34 cellular contexts compared by ENCODE assay signal in genomic region chr2:221704442-221704841, GRCh38.
"Had no signal": no experiment of that assay in that cellular context is flagged by ENCODE, and none has a peak within 500 bp of the region (broad histone marks: within the 10 kb centered on the region; RNA-seq: fewer than 3 reads in every experiment).

No MANE protein-coding gene starts in this region.

- H3K27me3 ChIP-seq: MG63 had no signal

- H3K36me3 ChIP-seq: MG63 had no signal

- DNase-seq: Kasumi-1, MG63, MM.1S, MV-4-11, NCI-H1048, NCI-H1092, NCI-H1092 treated with DMSO at 0.1 percent for 48 hours, NCI-H1105, NCI-H1105 treated with DMSO at 0.1 percent for 48 hours, NCI-H1417, NCI-H1417 treated with DMSO at 0.1 percent for 48 hours, NCI-H1436, NCI-H1436 treated with DMSO at 0.1 percent for 48 hours, NCI-H146, NCI-H1694, NCI-H1694 treated with DMSO at 0.1 percent for 48 hours, NCI-H187, NCI-H187 treated with DMSO at 0.1 percent for 48 hours, NCI-H1930, NCI-H2029, NCI-H2029 treated with DMSO at 0.1 percent for 48 hours, NCI-H2081, NCI-H2081 treated with DMSO at 0.1 percent for 48 hours, NCI-H2107, NCI-H2171, NCI-H2171 treated with DMSO at 0.1 percent for 48 hours, NCI-H2227 treated with DMSO at 0.1 percent for 48 hours, NCI-H226, NCI-H345, NCI-H446, NCI-H446 treated with DMSO at 0.1 percent for 48 hours, NCI-H510A, NCI-H524, NCI-H524 treated with DMSO at 0.1 percent for 48 hours had no signal

- H3K4me3 ChIP-seq: MG63 had no signal

- H3K9me3 ChIP-seq: MG63 had no signal
